Comparison of ENCODE assay signal across 15 cellular contexts in genomic region chr18:44924750-44925534, GRCh38.
DNase-seq lines count a peak whose midpoint lies in the region; ATAC-seq and TF ChIP-seq lines count a peak whose summit lies in the region.
"Had no signal": no experiment of that assay in that cellular context is flagged by ENCODE, and none has a peak within 500 bp of the region (broad histone marks: within the 10 kb centered on the region; RNA-seq: fewer than 3 reads in every experiment).

No MANE protein-coding gene starts in this region.

- intact Hi-C loops in testis (cut with DNase I; ENCODE audit: low total_unique reads): no loop called here

- peaks cover 35% of the 10 kb centered on the region for H3K4me1 Mint-ChIP-seq in chondrocyte (ENCODE audit: low read depth)
- H3K4me1 Mint-ChIP-seq in nephron progenitor cell: peaks cover 24% of the 10 kb centered on the region

- DNase-seq in chondrocyte (ENCODE audit: low spot score): no peak
- no peak for DNase-seq in nephron progenitor cell
- no peak for DNase-seq in testis
- no peak for DNase-seq in AG08395 (ENCODE audit: low spot score)
- no peak for DNase-seq in HuH-7 (ENCODE audit: low spot score)
- DNase-seq: CD8-positive, alpha-beta T cell; KG1; NCI-H1092 treated with DMSO at 0.1 percent for 48 hours; NCI-H1694; NCI-H2107; NCI-H69; NK-92 treated with Interleukin-12 subunit alpha and Interleukin-12 subunit beta, amount 100 ng/mL, for 24 hours; PC-3 had no signal

- H3K27ac ChIP-seq in BLaER1 (peak overlapping the region; percentile 90), testis (peak overlapping the region; percentile 60 to 66)

- H3K9me3 ChIP-seq in BLaER1: peaks cover 31% of the 10 kb centered on the region
- H3K9me3 ChIP-seq in testis: no peaks in the 10 kb centered on the region

- peak overlapping the region; percentile 57; the same call in 1 of the 2 replicates for H3K9ac ChIP-seq in BLaER1

- 50 to 60% methylated on average over 6 of the region's 6 CpGs for WGBS in testis, 2 donors

- no peak for TF ChIP-seq POLR2A in testis (IDR thresholded peaks at IDR 0.05)

- peaks cover 1% of the 10 kb centered on the region for H3K9me3 Mint-ChIP-seq in chondrocyte (ENCODE audit: low read depth)
- peaks cover 12% of the 10 kb centered on the region for H3K9me3 Mint-ChIP-seq in nephron progenitor cell
- H3K9me3 Mint-ChIP-seq: CD8-positive, alpha-beta T cell had no signal

- H3K27me3 ChIP-seq in BLaER1 (no peaks in the 10 kb centered on the region), testis (no peaks in the 10 kb centered on the region)

- no peak for ATAC-seq in HG03175 (IDR thresholded peaks at IDR 0.05; ENCODE audit: unreplicated experiment)
- ATAC-seq: CD8-positive, alpha-beta T cell; PC-3 had no signal

- H3K27me3 Mint-ChIP-seq in chondrocyte (ENCODE audit: low read depth) (no peaks in the 10 kb centered on the region), nephron progenitor cell (ENCODE audit: low read depth, poor library complexity) (no peaks in the 10 kb centered on the region)

- no peak overlapping the region for H3K4me3 Mint-ChIP-seq in chondrocyte (ENCODE audit: unreplicated experiment)
- no peak overlapping the region for H3K4me3 Mint-ChIP-seq in nephron progenitor cell
- H3K4me3 Mint-ChIP-seq: CD8-positive, alpha-beta T cell had no signal

- H3K4me1 ChIP-seq in BLaER1 (peaks cover 75% of the 10 kb centered on the region), testis (no peaks in the 10 kb centered on the region)

- no peaks in the 10 kb centered on the region for H3K36me3 ChIP-seq in BLaER1
- H3K36me3 ChIP-seq in testis (ENCODE audit: low read depth, missing control alignments): no peaks in the 10 kb centered on the region

- H3K36me3 Mint-ChIP-seq in chondrocyte (ENCODE audit: low read depth) (no peaks in the 10 kb centered on the region), nephron progenitor cell (ENCODE audit: low read depth) (peaks cover 9% of the 10 kb centered on the region)
- H3K36me3 Mint-ChIP-seq: CD8-positive, alpha-beta T cell had no signal

- no peak overlapping the region for H3K4me3 ChIP-seq in BLaER1
- H3K4me3 ChIP-seq in testis: no peak overlapping the region

- peak overlapping the region; percentile 32 for H3K27ac Mint-ChIP-seq in chondrocyte (ENCODE audit: unreplicated experiment)
- H3K27ac Mint-ChIP-seq in nephron progenitor cell: peak overlapping the region; percentile 58
- H3K27ac Mint-ChIP-seq: CD8-positive, alpha-beta T cell had no signal

- peak overlapping the region; percentile 79 for H3K4me2 ChIP-seq in BLaER1

- TF ChIP-seq CTCF in chondrocyte (IDR thresholded peaks at IDR 0.05) (no peak), nephron progenitor cell (IDR thresholded peaks at IDR 0.05) (no peak), testis (IDR thresholded peaks at IDR 0.05) (no peak)

- no peaks in the 10 kb centered on the region for H4K20me1 ChIP-seq in BLaER1
